In the genomic region with DNA sequence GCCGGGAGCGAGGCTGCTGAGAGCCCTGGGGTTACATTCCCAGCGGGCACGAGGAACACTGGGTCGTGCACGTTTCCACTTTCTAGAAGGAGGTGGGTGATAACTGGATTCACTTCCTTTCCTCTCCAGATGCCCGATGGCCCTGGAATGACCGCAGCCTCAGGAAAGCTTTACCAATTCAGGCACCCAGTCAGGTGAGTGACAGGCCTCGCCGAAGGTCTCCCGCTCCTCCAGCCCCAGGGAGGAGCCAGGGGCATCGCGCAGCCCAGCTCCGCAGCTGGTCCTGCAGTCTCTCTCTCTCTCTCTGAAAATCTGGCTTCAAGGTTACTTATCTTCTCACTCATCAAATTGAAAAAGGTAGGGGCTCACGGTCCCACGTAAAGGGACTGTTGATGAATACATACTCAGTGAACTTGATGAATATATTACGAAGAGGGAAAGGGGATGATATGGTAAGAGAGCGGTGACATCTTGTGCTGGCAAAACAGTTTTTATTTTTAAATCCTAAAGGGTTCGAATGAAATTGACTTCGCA, we compare ENCODE assay signal across 8 cellular contexts. TPM values are rescaled to one million over a fixed set of nuclear protein-coding genes. Genes with fewer than 3 reads are reported as not detected.
DNase-seq lines count a peak whose midpoint lies in the region; TF ChIP-seq lines count a peak whose summit lies in the region.

No MANE protein-coding gene starts in this region.

- TF ChIP-seq CTCF in esophagus muscularis mucosa (IDR thresholded peaks at IDR 0.05) (no peak), GM13977 (IDR thresholded peaks at IDR 0.05; ENCODE audit: extremely low read depth, insufficient read depth, missing control alignments) (no peak)

- no peaks in the 10 kb centered on the region for H3K9me3 ChIP-seq in esophagus muscularis mucosa
- no peaks in the 10 kb centered on the region for H3K9me3 ChIP-seq in skeletal muscle satellite cell (replicated peaks; ENCODE audit: low read length)

- H3K36me3 ChIP-seq in esophagus muscularis mucosa, result no peaks in the 10 kb centered on the region
- H3K36me3 ChIP-seq in skeletal muscle satellite cell (ENCODE audit: insufficient read depth, low read length), result no peaks in the 10 kb centered on the region

- in situ Hi-C loops in GM13977 (cut with MboI; ENCODE audit: low pct_unique_long_range_greater_than_20kb, low sequenced_read_pairs, unreplicated experiment), result no loop called here

- DNase-seq in NCI-H2029 (lab: John Stamatoyannopoulos, UW) (peak; percentile 28), NCI-H2029 treated with DMSO at 0.1 percent for 48 hours (lab: John Stamatoyannopoulos, UW) (no peak), NCI-H510A treated with DMSO at 0.1 percent for 48 hours (lab: John Stamatoyannopoulos, UW) (peak; percentile 26), esophagus muscularis mucosa (ENCODE audit: extremely low spot score) (no peak), NCI-H1930 (lab: John Stamatoyannopoulos, UW) (no peak), GM13977 (ENCODE audit: low spot score) (no peak)
- no peak for DNase-seq in activated T-helper 2 cell treated with anti-CD3 and anti-CD28 coated beads, Interferon-gamma antibody, Interleukin-2, Interleukin-4, amounts not matched to agents 10 μg/mL and 5 μg/mL and 100 μg/mL, durations not matched to agents 14 hours and 24 hours and 36 hours (ENCODE audit: low spot score)

- H3K27ac ChIP-seq in esophagus muscularis mucosa (replicated peaks in 1 of 4), result no peak overlapping the region

- H3K4me1 Mint-ChIP-seq in activated T-helper 2 cell treated with anti-CD3 and anti-CD28 coated beads, Interferon-gamma antibody, Interleukin-2, Interleukin-4, amounts not matched to agents 10 μg/mL and 5 μg/mL and 100 μg/mL, durations not matched to agents 14 hours and 24 hours and 36 hours (ENCODE audit: low read depth), result peaks cover 3% of the 10 kb centered on the region

- no peak overlapping the region for H3K27ac Mint-ChIP-seq in activated T-helper 2 cell treated with anti-CD3 and anti-CD28 coated beads, Interferon-gamma antibody, Interleukin-2, Interleukin-4, amounts not matched to agents 10 μg/mL and 5 μg/mL and 100 μg/mL, durations not matched to agents 14 hours and 24 hours and 36 hours

- H3K27me3 ChIP-seq in esophagus muscularis mucosa (peaks cover 0 to 10% (median 2%) of the 10 kb centered on the region in 4 donors), skeletal muscle satellite cell (ENCODE audit: control insufficient read depth, insufficient read depth, low read length) (peaks cover 56% of the 10 kb centered on the region)

- TF ChIP-seq EP300 in esophagus muscularis mucosa (IDR thresholded peaks at IDR 0.05), result no peak

- no peaks in the 10 kb centered on the region for H3K9me3 Mint-ChIP-seq in activated T-helper 2 cell treated with anti-CD3 and anti-CD28 coated beads, Interferon-gamma antibody, Interleukin-2, Interleukin-4, amounts not matched to agents 10 μg/mL and 5 μg/mL and 100 μg/mL, durations not matched to agents 14 hours and 24 hours and 36 hours

- no peak overlapping the region for H3K9ac ChIP-seq in skeletal muscle satellite cell (ENCODE audit: low read depth, low read length)

- no peaks in the 10 kb centered on the region for H3K36me3 Mint-ChIP-seq in activated T-helper 2 cell treated with anti-CD3 and anti-CD28 coated beads, Interferon-gamma antibody, Interleukin-2, Interleukin-4, amounts not matched to agents 10 μg/mL and 5 μg/mL and 100 μg/mL, durations not matched to agents 14 hours and 24 hours and 36 hours (ENCODE audit: low read depth)

- H3K4me3 Mint-ChIP-seq in activated T-helper 2 cell treated with anti-CD3 and anti-CD28 coated beads, Interferon-gamma antibody, Interleukin-2, Interleukin-4, amounts not matched to agents 10 μg/mL and 5 μg/mL and 100 μg/mL, durations not matched to agents 14 hours and 24 hours and 36 hours (ENCODE audit: low read depth), result no peak overlapping the region

- 13% methylated on average over 18 of the region's 20 CpGs for WGBS in esophagus muscularis mucosa

- peak overlapping the region; percentile 93 for H3K4me2 ChIP-seq in skeletal muscle satellite cell (ENCODE audit: low read length)

- H3K4me3 ChIP-seq in esophagus muscularis mucosa, result peak overlapping the region; percentile 54 to 66 (median 58)
- H3K4me3 ChIP-seq in skeletal muscle satellite cell (ENCODE audit: low read length), result peak overlapping the region; percentile 70

- peaks cover 44% of the 10 kb centered on the region for H3K27me3 Mint-ChIP-seq in activated T-helper 2 cell treated with anti-CD3 and anti-CD28 coated beads, Interferon-gamma antibody, Interleukin-2, Interleukin-4, amounts not matched to agents 10 μg/mL and 5 μg/mL and 100 μg/mL, durations not matched to agents 14 hours and 24 hours and 36 hours (ENCODE audit: low read depth)

- intact Hi-C loops in esophagus muscularis mucosa (cut with DNase I), result loop anchor here (10.0 kb wide), 1 partner anchor 1609 kb away; a partner anchor contains a TSS
- intact Hi-C loops in activated T-helper 2 cell treated with anti-CD3 and anti-CD28 coated beads, Interferon-gamma antibody, Interleukin-2, Interleukin-4, amounts not matched to agents 10 μg/mL and 5 μg/mL and 100 μg/mL, durations not matched to agents 14 hours and 24 hours and 36 hours (cut with micrococcal nuclease), result no loop called here

- H3K4me1 ChIP-seq in esophagus muscularis mucosa, result peaks cover 16 to 27% (median 26%) of the 10 kb centered on the region in 4 donors
- peaks cover 11% of the 10 kb centered on the region for H3K4me1 ChIP-seq in skeletal muscle satellite cell (ENCODE audit: control insufficient read depth, insufficient read depth, low read length)

- no peak for TF ChIP-seq POLR2A in esophagus muscularis mucosa (IDR thresholded peaks at IDR 0.05; ENCODE audit: low read depth)

RNA-seq across cellular contexts. Expression of a gene that starts 0.9 kb away (rescaled TPM):
- not detected for total RNA-seq in esophagus muscularis mucosa
- under 0.01 and 0.87 TPM in 2 replicates for total RNA-seq in skeletal muscle satellite cell (2012; rRNA removed)
- not detected in 2 replicates for total RNA-seq in activated T-helper 2 cell treated with anti-CD3 and anti-CD28 coated beads, Interferon-gamma antibody, Interleukin-2, Interleukin-4, amounts not matched to agents 10 μg/mL and 5 μg/mL and 100 μg/mL, durations not matched to agents 14 hours and 24 hours and 36 hours

RNA-seq across cellular contexts. Expression of a gene that starts 5.5 kb away (rescaled TPM):
- total RNA-seq in esophagus muscularis mucosa, result 10 to 100 TPM in 3 of 4 donors, 1 to 10 TPM in 1; 9.7 to 15.4 (median 10.5) TPM
- total RNA-seq in skeletal muscle satellite cell (2012; rRNA removed), result 4.8 and 6.3 TPM in 2 replicates
- 28.9 and 29.9 TPM in 2 replicates for total RNA-seq in activated T-helper 2 cell treated with anti-CD3 and anti-CD28 coated beads, Interferon-gamma antibody, Interleukin-2, Interleukin-4, amounts not matched to agents 10 μg/mL and 5 μg/mL and 100 μg/mL, durations not matched to agents 14 hours and 24 hours and 36 hours

Comparison
In these comparisons a context has a peak if more than half of its experiments do, and no peak if none do; other contexts are left out.
1. DNase-seq: peak in NCI-H2029 (single experiment) and NCI-H510A treated with DMSO at 0.1 percent for 48 hours (single experiment); none in NCI-H2029 treated with DMSO at 0.1 percent for 48 hours (single experiment), esophagus muscularis mucosa (single experiment), activated T-helper 2 cell treated with anti-CD3 and anti-CD28 coated beads, Interferon-gamma antibody, Interleukin-2, Interleukin-4, amounts not matched to agents 10 μg/mL and 5 μg/mL and 100 μg/mL, durations not matched to agents 14 hours and 24 hours and 36 hours (single experiment), NCI-H1930 (0 of 2) and GM13977 (single experiment).